Comparison of ENCODE assay signal across 8 cellular contexts in genomic region chr3:49358884-49359225, GRCh38. TPM values are rescaled to one million over a fixed set of nuclear protein-coding genes. Genes with fewer than 3 reads are reported as not detected.
DNase-seq lines count a peak whose midpoint lies in the region; ATAC-seq, FAIRE-seq and TF ChIP-seq lines count a peak whose summit lies in the region.

No MANE protein-coding gene starts in this region.

- no CpG with 5 or more reads among the region's 3 CpGs for WGBS in mesendoderm (ENCODE audit: extremely low coverage, insufficient coverage, low lambda C conversion rate)

- H3K56ac ChIP-seq in mesendoderm (ENCODE audit: low read length): peak overlapping the region; percentile 97

- TF ChIP-seq CTCF in brain (conservative IDR thresholded peaks at IDR 0.05): no peak

- peak overlapping the region; percentile 90 to 95 (median 93) for H3K4me3 Mint-ChIP-seq in brain

- H2BK120ac ChIP-seq in mesendoderm (ENCODE audit: low read depth, low read length): no peak overlapping the region

- H3K4me1 ChIP-seq in mesendoderm (ENCODE audit: control insufficient read depth, low read depth, low read length): peaks cover 4% of the 10 kb centered on the region

- peak overlapping the region; percentile 96 for H2BK5ac ChIP-seq in mesendoderm (ENCODE audit: low read length)

- peak overlapping the region; percentile 87 for H4K8ac ChIP-seq in mesendoderm (ENCODE audit: low read depth, low read length)

- H3K18ac ChIP-seq in mesendoderm (ENCODE audit: low read length): peak overlapping the region; percentile 82

- peak overlapping the region; percentile 65 for H3K4ac ChIP-seq in mesendoderm (ENCODE audit: low read depth, low read length)

- ATAC-seq in HG03439 (IDR thresholded peaks at IDR 0.05; ENCODE audit: unreplicated experiment) (peak; percentile 6), HG03571 (IDR thresholded peaks at IDR 0.05; ENCODE audit: unreplicated experiment) (no peak), GM19324 (IDR thresholded peaks at IDR 0.05; ENCODE audit: low FRiP score, unreplicated experiment) (no peak)

- no peak overlapping the region for H2BK15ac ChIP-seq in mesendoderm (replicated peaks; ENCODE audit: low read depth)

- peak overlapping the region; percentile 100 for H3K27ac ChIP-seq in mesendoderm (ENCODE audit: low read depth, low read length)

- H3K27me3 ChIP-seq in mesendoderm (ENCODE audit: insufficient read depth, low read length, poor library complexity): no peaks in the 10 kb centered on the region

- H3K79me1 ChIP-seq in mesendoderm (ENCODE audit: low read length): peaks cover 2% of the 10 kb centered on the region

- peaks cover 32% of the 10 kb centered on the region for H3K4me1 Mint-ChIP-seq in brain

- H3K36me3 ChIP-seq in mesendoderm (ENCODE audit: control insufficient read depth, insufficient read depth, low read length): peaks cover 11% of the 10 kb centered on the region

- peak overlapping the region; percentile 68 for H3K4me2 ChIP-seq in mesendoderm (ENCODE audit: low read length)

- no peak for DNase-seq in GM12891 (ENCODE audit: insufficient read length, low spot score)
- DNase-seq in mesendoderm: no peak
- no peak for DNase-seq in DMS153 treated with DMSO at 0.1 percent for 48 hours (lab: John Stamatoyannopoulos, UW; ENCODE audit: unreplicated experiment)
- no peak for DNase-seq in DMS79 treated with DMSO at 0.1 percent for 48 hours (lab: John Stamatoyannopoulos, UW)

- no peak overlapping the region for H3K4me3 ChIP-seq in mesendoderm (ENCODE audit: low read length)

- peak overlapping the region; percentile 84 to 96 (median 91) for H3K27ac Mint-ChIP-seq in brain

- H2AK5ac ChIP-seq in mesendoderm (ENCODE audit: low read length): peak overlapping the region; percentile 48

- no peak overlapping the region for H3K23ac ChIP-seq in mesendoderm (ENCODE audit: low read length)

- peak; percentile 23 for FAIRE-seq in GM12891 (lab: Jason Lieb, UNC)

- no peak overlapping the region for H4K5ac ChIP-seq in mesendoderm (ENCODE audit: low read length)

- H3K9ac ChIP-seq in mesendoderm (ENCODE audit: low read length): peak overlapping the region; percentile 87

- H3K9me3 Mint-ChIP-seq in brain: no peaks in the 10 kb centered on the region

- H3K36me3 Mint-ChIP-seq in brain: peaks cover 70% of the 10 kb centered on the region

- peaks cover 5% of the 10 kb centered on the region for H3K27me3 Mint-ChIP-seq in brain

- peaks cover 8% of the 10 kb centered on the region for H3K79me2 ChIP-seq in mesendoderm (ENCODE audit: control insufficient read depth, insufficient read depth, low read length)

- no peak for TF ChIP-seq POLR2A in GM12891 (IDR thresholded peaks at IDR 0.05; ENCODE audit: low read depth, low read length)

TF ChIP-seq in GM12891, 5 proteins besides CTCF, POLR2A, EP300 and RAD21:
- TF ChIP-seq TAF1 (IDR thresholded peaks at IDR 0.05; ENCODE audit: low read depth, low read length) (no peak), POU2F2 (IDR thresholded peaks at IDR 0.05; ENCODE audit: low read depth, low read length) (no peak), SPI1 (IDR thresholded peaks at IDR 0.05; ENCODE audit: low read depth, low read length) (no peak)

RNA-seq across cellular contexts. Expression of gene GPX1, which starts 0.7 kb away (rescaled TPM):
- polyA plus RNA-seq in GM12891 (2012; ENCODE audit: low read depth, missing spikeins): 515 TPM
- polyA plus RNA-seq in brain (ENCODE audit: insufficient read depth, low read depth, low replicate concordance): 188 TPM
- polyA plus RNA-seq in mesendoderm (2013, experiment 1 of 2): 252 TPM
- 250 TPM for polyA plus RNA-seq in mesendoderm (2013, experiment 2 of 2)

RNA-seq across cellular contexts. Expression of gene USP4, which starts 19.0 kb away (rescaled TPM):
- polyA plus RNA-seq in GM12891 (2012; ENCODE audit: low read depth, missing spikeins): 59.7 TPM
- 46.6 TPM for polyA plus RNA-seq in brain (ENCODE audit: insufficient read depth, low read depth, low replicate concordance)
- 20.3 TPM for polyA plus RNA-seq in mesendoderm (2013, experiment 1 of 2)
- 21.6 TPM for polyA plus RNA-seq in mesendoderm (2013, experiment 2 of 2)

RNA-seq across cellular contexts. Expression of gene RHOA, which starts 52.9 kb away (rescaled TPM):
- 379 TPM for polyA plus RNA-seq in GM12891 (2012; ENCODE audit: low read depth, missing spikeins)
- polyA plus RNA-seq in brain (ENCODE audit: insufficient read depth, low read depth, low replicate concordance): 385 TPM
- 409 TPM for polyA plus RNA-seq in mesendoderm (2013, experiment 1 of 2)
- polyA plus RNA-seq in mesendoderm (2013, experiment 2 of 2): 408 TPM

RNA-seq across cellular contexts. Expression of gene TCTA, which starts 53.4 kb away (rescaled TPM):
- polyA plus RNA-seq in GM12891 (2012; ENCODE audit: low read depth, missing spikeins): 17.7 TPM
- 56.6 TPM for polyA plus RNA-seq in brain (ENCODE audit: insufficient read depth, low read depth, low replicate concordance)
- 6.6 TPM for polyA plus RNA-seq in mesendoderm (2013, experiment 1 of 2)
- 6.5 TPM for polyA plus RNA-seq in mesendoderm (2013, experiment 2 of 2)
